Comparison of ENCODE assay signal across 13 cellular contexts in the genomic region with DNA sequence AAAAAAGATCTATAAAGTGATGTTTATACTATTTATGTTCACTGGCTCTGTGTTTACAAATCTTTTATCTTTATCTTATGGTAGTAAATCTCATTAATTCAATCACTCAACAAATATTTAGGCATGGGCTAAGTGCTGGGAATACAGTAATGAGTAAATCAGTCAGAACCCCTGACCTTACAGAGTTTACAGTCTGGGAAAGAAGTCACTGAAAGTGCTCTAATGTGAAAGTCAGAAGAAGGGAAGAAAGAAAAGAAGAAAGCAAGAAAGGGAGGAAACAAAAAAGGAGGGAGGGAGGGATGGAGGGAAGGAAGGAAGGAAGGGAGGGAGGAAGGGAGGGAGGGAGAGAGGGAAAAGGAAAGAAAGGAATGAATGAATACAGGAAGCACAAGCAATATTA.
DNase-seq lines count a peak whose midpoint lies in the region; TF ChIP-seq lines count a peak whose summit lies in the region.
"Had no signal": no experiment of that assay in that cellular context is flagged by ENCODE, and none has a peak within 500 bp of the region (broad histone marks: within the 10 kb centered on the region; RNA-seq: fewer than 3 reads in every experiment).

No MANE protein-coding gene starts in this region.

- H3K27ac ChIP-seq in caudate nucleus (ENCODE audit: low read depth, low read length): peak overlapping the region; percentile 67
- H3K27ac ChIP-seq: A549, C4-2B had no signal

- H3K27me3 Mint-ChIP-seq in neural crest cell (ENCODE audit: low read depth): no peaks in the 10 kb centered on the region
- H3K27me3 Mint-ChIP-seq: CD4-positive, alpha-beta memory T cell had no signal

- H3K4me1 Mint-ChIP-seq in neural crest cell: peaks cover 79% of the 10 kb centered on the region
- H3K4me1 Mint-ChIP-seq: CD4-positive, alpha-beta memory T cell had no signal

- no peaks in the 10 kb centered on the region for H3K9me3 Mint-ChIP-seq in neural crest cell

- DNase-seq in NCI-H774 (lab: John Stamatoyannopoulos, UW): peak; percentile 22
- DNase-seq in caudate nucleus (lab: John Stamatoyannopoulos, UW): no peak
- no peak for DNase-seq in neural crest cell (ENCODE audit: low read depth, low spot score)
- DNase-seq in HuH-7 (ENCODE audit: low spot score): no peak
- no peak for DNase-seq in DMS79 treated with DMSO at 0.1 percent for 48 hours (lab: John Stamatoyannopoulos, UW)
- no peak for DNase-seq in HK-2 (ENCODE audit: unreplicated experiment)
- DNase-seq: BE2C; CD4-positive, alpha-beta memory T cell; GF-D8; HCEC 1CT; IMR-90 had no signal

- H3K27ac Mint-ChIP-seq in neural crest cell (ENCODE audit: unreplicated experiment): no peak overlapping the region

- H3K4me3 Mint-ChIP-seq in neural crest cell: peak overlapping the region; percentile 3
- H3K4me3 Mint-ChIP-seq: CD4-positive, alpha-beta memory T cell had no signal

- H3K36me3 Mint-ChIP-seq in neural crest cell (ENCODE audit: low read depth): no peaks in the 10 kb centered on the region
- H3K36me3 Mint-ChIP-seq: CD4-positive, alpha-beta memory T cell had no signal

- no peak for TF ChIP-seq CTCF in neural crest cell (conservative IDR thresholded peaks at IDR 0.05)
